ENCODE assay signal across 1 cellular context in genomic region chr3:50359760-50360110, GRCh38.
TF ChIP-seq lines count a peak whose summit lies in the region.

No MANE protein-coding gene starts in this region.

TF ChIP-seq in endothelial cell of umbilical vein, 7 proteins besides CTCF, POLR2A, EP300 and RAD21 (continued from another document):
- TF ChIP-seq MAX (IDR thresholded peaks at IDR 0.05; ENCODE audit: insufficient read depth, insufficient read length) (no peak), MYC (IDR thresholded peaks at IDR 0.05; ENCODE audit: low read depth, low read length) (no peak), FOS (IDR thresholded peaks at IDR 0.05; ENCODE audit: borderline replicate concordance, insufficient read depth, low read length) (no peak), GATA2 (IDR thresholded peaks at IDR 0.05; ENCODE audit: insufficient read depth, insufficient read length, low read depth, low read length) (no peak)
